In the genomic region with DNA sequence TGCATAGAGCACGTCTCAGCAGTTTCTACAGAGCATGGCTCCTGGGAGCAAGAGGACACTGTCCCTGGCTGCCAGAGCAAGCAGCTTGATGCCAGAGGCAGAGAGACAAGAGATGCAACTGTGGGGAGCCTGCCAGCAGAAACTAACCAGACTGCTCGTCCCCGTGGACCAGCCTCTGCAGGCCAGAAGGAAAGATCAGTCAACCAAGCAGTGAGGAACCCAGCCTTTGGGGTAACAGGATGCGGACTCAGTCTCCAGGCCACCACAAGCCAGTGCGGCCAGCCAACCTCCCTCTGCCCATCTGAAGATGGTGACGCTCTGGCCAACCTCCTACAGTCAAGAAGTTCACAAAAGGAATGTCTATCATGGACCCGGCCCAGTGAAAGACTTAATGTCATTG, we compare ENCODE assay signal across 12 cellular contexts. TPM values are rescaled to one million over a fixed set of nuclear protein-coding genes. Genes with fewer than 3 reads are reported as not detected.
DNase-seq lines count a peak whose midpoint lies in the region; ATAC-seq and TF ChIP-seq lines count a peak whose summit lies in the region.
"Had no signal": no experiment of that assay in that cellular context is flagged by ENCODE, and none has a peak within 500 bp of the region (broad histone marks: within the 10 kb centered on the region; RNA-seq: fewer than 3 reads in every experiment).

No MANE protein-coding gene starts in this region.

- no peaks in the 10 kb centered on the region for H3K27me3 Mint-ChIP-seq in CD4-positive, CD25-positive, alpha-beta regulatory T cell
- H3K27me3 Mint-ChIP-seq in central memory CD8-positive, alpha-beta T cell, result no peaks in the 10 kb centered on the region
- no peaks in the 10 kb centered on the region for H3K27me3 Mint-ChIP-seq in nephron (ENCODE audit: low read depth)

- intact Hi-C loops in sciatic nerve (cut with DNase I), result no loop called here

- H3K27ac Mint-ChIP-seq in CD4-positive, CD25-positive, alpha-beta regulatory T cell, result peak overlapping the region; percentile 91 to 98 (median 96)
- H3K27ac Mint-ChIP-seq in central memory CD8-positive, alpha-beta T cell (ENCODE audit: low read depth), result peak overlapping the region; percentile 96
- H3K27ac Mint-ChIP-seq in nephron, result peak overlapping the region in 1 of 3 experiments; percentile 13

- in situ Hi-C loops in ACHN (cut with HindIII; ENCODE audit: low pct_ligation_motif_present, low pct_unique_long_range_greater_than_20kb, low sequenced_read_pairs), result no loop called here

- no peak for TF ChIP-seq CTCF in nephron (IDR thresholded peaks at IDR 0.05; ENCODE audit: unreplicated experiment in 3 of 3)

- H3K4me1 ChIP-seq in CD4-positive, CD25-positive, alpha-beta regulatory T cell (ENCODE audit: control insufficient read depth, insufficient read depth, low read length, poor library complexity, severe bottlenecking), result peaks cover 92% of the 10 kb centered on the region

- no peak for DNase-seq in CD4-positive, CD25-positive, alpha-beta regulatory T cell
- DNase-seq in Jurkat, Clone E6-1 (ENCODE audit: low read depth, low spot score), result no peak
- no peak for DNase-seq in central memory CD8-positive, alpha-beta T cell (ENCODE audit: low spot score in 2 of 2)
- DNase-seq in sciatic nerve (ENCODE audit: low spot score) (no peak), ACHN (no peak)
- DNase-seq: NCI-H510A treated with DMSO at 0.1 percent for 48 hours, SK-N-SH, thyroid gland had no signal

- peaks cover 6% of the 10 kb centered on the region for H3K36me3 ChIP-seq in CD4-positive, CD25-positive, alpha-beta regulatory T cell (ENCODE audit: control insufficient read depth, insufficient read depth, low read length)

- H3K4me3 Mint-ChIP-seq in CD4-positive, CD25-positive, alpha-beta regulatory T cell, result peak overlapping the region; percentile 88 to 98 (median 90)
- H3K4me3 Mint-ChIP-seq in central memory CD8-positive, alpha-beta T cell, result peak overlapping the region; percentile 74
- peak overlapping the region; percentile 58 to 76 (median 68) for H3K4me3 Mint-ChIP-seq in nephron

- peak overlapping the region; percentile 95 for H3K27ac ChIP-seq in CD4-positive, CD25-positive, alpha-beta regulatory T cell (ENCODE audit: insufficient read depth, low read length, poor library complexity, severe bottlenecking)
- H3K27ac ChIP-seq: thyroid gland had no signal

- H3K36me3 Mint-ChIP-seq in CD4-positive, CD25-positive, alpha-beta regulatory T cell, result peaks cover 14% of the 10 kb centered on the region
- peaks cover 42% of the 10 kb centered on the region for H3K36me3 Mint-ChIP-seq in central memory CD8-positive, alpha-beta T cell (ENCODE audit: insufficient read depth)
- peaks cover 28% of the 10 kb centered on the region for H3K36me3 Mint-ChIP-seq in nephron (ENCODE audit: low read depth)

- peak overlapping the region; percentile 81 for H3K4me3 ChIP-seq in CD4-positive, CD25-positive, alpha-beta regulatory T cell (ENCODE audit: low read depth, low read length)
- H3K4me3 ChIP-seq in Jurkat, Clone E6-1 (ENCODE audit: low read length), result peak overlapping the region; percentile 47
- H3K4me3 ChIP-seq: thyroid gland had no signal

- peaks cover 0 to 2% (median 0%) of the 10 kb centered on the region in 7 donors for H3K9me3 Mint-ChIP-seq in CD4-positive, CD25-positive, alpha-beta regulatory T cell
- no peaks in the 10 kb centered on the region for H3K9me3 Mint-ChIP-seq in central memory CD8-positive, alpha-beta T cell
- no peaks in the 10 kb centered on the region for H3K9me3 Mint-ChIP-seq in nephron

- ATAC-seq in CD4-positive, CD25-positive, alpha-beta regulatory T cell (ENCODE audit: low read depth in 2 of 2), result no peak
- ATAC-seq in central memory CD8-positive, alpha-beta T cell (replicated peaks; ENCODE audit: extremely low read depth, poor library complexity, severe bottlenecking), result no peak
- ATAC-seq in sciatic nerve (no peak), HG03159 (IDR thresholded peaks at IDR 0.05; ENCODE audit: unreplicated experiment) (no peak), GM21390 (IDR thresholded peaks at IDR 0.05; ENCODE audit: unreplicated experiment) (no peak)

- no peaks in the 10 kb centered on the region for H3K27me3 ChIP-seq in CD4-positive, CD25-positive, alpha-beta regulatory T cell (ENCODE audit: control insufficient read depth, insufficient read depth, low read length)
- H3K27me3 ChIP-seq: thyroid gland had no signal

- H3K9me3 ChIP-seq in CD4-positive, CD25-positive, alpha-beta regulatory T cell (ENCODE audit: control insufficient read depth in 2 of 2, low read length in 2 of 2), result no peaks in the 10 kb centered on the region
- H3K9me3 ChIP-seq: SK-N-SH, thyroid gland had no signal

- H3K4me1 Mint-ChIP-seq in CD4-positive, CD25-positive, alpha-beta regulatory T cell, result peaks cover 20 to 81% (median 51%) of the 10 kb centered on the region in 4 donors
- peaks cover 65% of the 10 kb centered on the region for H3K4me1 Mint-ChIP-seq in central memory CD8-positive, alpha-beta T cell
- H3K4me1 Mint-ChIP-seq in nephron, result peaks cover 57% of the 10 kb centered on the region

RNA-seq across cellular contexts. Expression of a gene that starts 3.7 kb away (rescaled TPM):
- total RNA-seq in CD4-positive, CD25-positive, alpha-beta regulatory T cell, result 132 TPM
- polyA plus RNA-seq in CD4-positive, CD25-positive, alpha-beta regulatory T cell, result 100 to 1,000 TPM; 189 to 227 (median 212) TPM
- 156 TPM for polyA plus RNA-seq in Jurkat, Clone E6-1 (2012; ENCODE audit: insufficient read depth, insufficient read length)
- 91.3 TPM for total RNA-seq in sciatic nerve

RNA-seq across cellular contexts. Expression of a gene that starts 4.0 kb away (rescaled TPM):
- total RNA-seq in CD4-positive, CD25-positive, alpha-beta regulatory T cell, result 0.86 TPM
- under 1 TPM; 0.09 to 0.28 (median 0.15) TPM for polyA plus RNA-seq in CD4-positive, CD25-positive, alpha-beta regulatory T cell
- polyA plus RNA-seq in Jurkat, Clone E6-1 (2012; ENCODE audit: insufficient read depth, insufficient read length), result 1.3 TPM
- total RNA-seq in sciatic nerve, result 2.6 TPM
- total RNA-seq: kidney epithelial cell had no signal

RNA-seq across cellular contexts. Expression of a gene that starts 15.8 kb away (rescaled TPM):
- total RNA-seq in CD4-positive, CD25-positive, alpha-beta regulatory T cell, result 24.3 TPM
- polyA plus RNA-seq in CD4-positive, CD25-positive, alpha-beta regulatory T cell, result 10 to 100 TPM; 34.5 to 47.1 (median 37.0) TPM
- 71.4 TPM for polyA plus RNA-seq in Jurkat, Clone E6-1 (2012; ENCODE audit: insufficient read depth, insufficient read length)
- 13.6 TPM for total RNA-seq in sciatic nerve

RNA-seq across cellular contexts. Expression of a gene that starts 15.9 kb away (rescaled TPM):
- total RNA-seq in CD4-positive, CD25-positive, alpha-beta regulatory T cell, result 41.8 TPM
- 100 to 1,000 TPM; 114 to 120 (median 115) TPM for polyA plus RNA-seq in CD4-positive, CD25-positive, alpha-beta regulatory T cell
- polyA plus RNA-seq in Jurkat, Clone E6-1 (2012; ENCODE audit: insufficient read depth, insufficient read length), result 68.0 TPM
- 40.9 TPM for total RNA-seq in sciatic nerve

RNA-seq across cellular contexts. Expression of a gene that starts 24.1 kb away (rescaled TPM):
- total RNA-seq in CD4-positive, CD25-positive, alpha-beta regulatory T cell, result 1,813 TPM
- 1,000 to 10,000 TPM in 2 of 4 donors, 100 to 1,000 TPM in 2; 747 to 1,102 (median 951) TPM for polyA plus RNA-seq in CD4-positive, CD25-positive, alpha-beta regulatory T cell
- 3,453 TPM for polyA plus RNA-seq in Jurkat, Clone E6-1 (2012; ENCODE audit: insufficient read depth, insufficient read length)
- total RNA-seq in sciatic nerve, result 1,196 TPM
